In the genomic region with DNA sequence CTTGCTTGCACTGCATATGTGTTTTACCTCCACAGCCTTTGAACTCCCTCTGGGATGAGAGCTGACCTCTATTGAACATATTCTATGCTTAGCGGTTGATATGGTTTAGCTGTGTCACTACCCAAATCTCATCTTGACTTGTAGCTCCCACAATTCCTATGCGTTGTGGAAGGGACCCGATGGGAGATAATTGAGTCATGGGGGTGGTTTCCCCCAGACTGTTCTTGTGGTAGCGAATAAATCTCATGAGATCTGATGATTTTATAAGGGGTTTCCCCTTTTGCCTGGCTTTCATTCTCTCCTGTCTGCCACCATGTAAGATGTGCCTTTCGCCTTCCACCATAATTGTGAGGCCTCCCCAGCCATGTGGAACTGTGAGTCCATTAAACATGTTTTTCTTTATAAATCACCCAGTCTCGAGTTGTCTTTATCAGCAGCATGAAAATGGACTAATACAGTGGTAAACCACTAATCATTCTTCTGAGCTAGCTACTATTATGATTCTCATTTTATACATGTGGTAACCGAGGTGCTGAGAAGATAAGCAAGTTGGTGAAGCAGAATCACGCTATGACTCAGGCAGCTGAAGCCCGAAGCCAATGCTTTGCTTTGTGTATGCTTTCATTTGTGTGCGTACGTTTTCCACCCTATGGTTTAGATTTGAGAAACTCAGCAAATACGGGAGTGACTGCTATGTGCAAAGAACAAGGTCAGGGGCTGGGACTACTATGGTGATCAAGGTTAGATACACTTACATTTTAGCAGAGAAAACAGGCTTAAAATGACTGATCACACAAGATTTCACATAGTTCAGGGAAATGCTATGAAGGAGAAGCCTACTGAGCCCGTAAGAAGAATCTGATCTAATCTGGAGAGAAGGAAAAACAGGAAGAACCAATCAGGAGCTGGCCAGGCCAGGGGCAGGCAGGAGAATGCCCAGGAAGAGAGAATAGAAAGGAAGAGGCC, we compare ENCODE assay signal across 9 cellular contexts.
A peak's percentile ranks its signal among the peaks of the same experiment; 100 is the strongest.
DNase-seq lines count a peak whose midpoint lies in the region; ATAC-seq, FAIRE-seq and TF ChIP-seq lines count a peak whose summit lies in the region.
"Had no signal": no experiment of that assay in that cellular context is flagged by ENCODE, and none has a peak within 500 bp of the region (broad histone marks: within the 10 kb centered on the region; RNA-seq: fewer than 3 reads in every experiment).

No MANE protein-coding gene starts in this region.

- H3K4me1 ChIP-seq in HepG2 (ENCODE audit: insufficient read depth, low read length) (peaks cover 24% of the 10 kb centered on the region), right lobe of liver (no peaks in the 10 kb centered on the region), trophoblast cell (ENCODE audit: control insufficient read depth in 1 of 2, insufficient read depth in 2 of 2, low read length in 2 of 2) (no peaks in the 10 kb centered on the region)

- intact Hi-C loops in HepG2 (cut with micrococcal nuclease; ENCODE audit: unreplicated experiment), result loop anchor here (1.0 kb wide), 1 partner anchor 35 kb away; no protein-coding TSS in a partner anchor
- intact Hi-C loops in right lobe of liver (cut with DNase I), result no loop called here

- CTCF ChIA-PET in HepG2 (lab: Yijun Ruan, JAX; ENCODE audit: low intra/inter-chr PET ratio, low total read pairs) (no interaction called here), RWPE1 (lab: Yijun Ruan, JAX) (interaction anchor here (0.6 to 0.7 kb wide), 2 partner anchors 164 to 269 kb away, joined by 5 to 6 read pairs; no protein-coding TSS in a partner anchor)

- H2BK120ac ChIP-seq in trophoblast cell (ENCODE audit: insufficient read depth, low read length, poor library complexity), result no peak overlapping the region

- H3K4me2 ChIP-seq in HepG2 (ENCODE audit: low read depth, low read length) (peak overlapping the region; percentile 75), trophoblast cell (ENCODE audit: low read length) (no peak overlapping the region)
- H3K4me2 ChIP-seq: BLaER1 treated with 17β-estradiol and CSF1 and Interleukin-3, amounts not matched to agents 10 nM and 100 nM had no signal

- no peak overlapping the region for H3K23ac ChIP-seq in trophoblast cell (ENCODE audit: low read length)

- TF ChIP-seq EP300 in HepG2 (IDR thresholded peaks at IDR 0.05; ENCODE audit: low read depth in 2 of 2, low read length in 2 of 2) (peak in 1 of 2 experiments; percentile 76; a peak in 2 of 4 replicates), HepG2 (CRISPR knock-in tag; IDR thresholded peaks at IDR 0.05; ENCODE audit: borderline replicate concordance) (peak; percentile 69; the same call in 1 of the 2 replicates)

- peak; percentile 94 for DNase-seq in HepG2 (ENCODE audit: low spot score)
- no peak for DNase-seq in right lobe of liver
- peak; percentile 66 for DNase-seq in activated naive CD4-positive, alpha-beta T cell treated with anti-CD3 and anti-CD28 coated beads, Interleukin-2, amount 50 U/mL, for 16 hours
- peak; percentile 45 to 66 for DNase-seq in trophoblast cell
- no peak for DNase-seq in RWPE1 (ENCODE audit: low spot score)
- DNase-seq in NCI-H1436 treated with DMSO at 0.1 percent for 48 hours (lab: John Stamatoyannopoulos, UW), result no peak
- DNase-seq in SHP77 treated with DMSO at 0.1 percent for 48 hours (lab: John Stamatoyannopoulos, UW), result no peak

- H3K79me2 ChIP-seq in HepG2 (ENCODE audit: insufficient read depth, low read length) (no peaks in the 10 kb centered on the region), trophoblast cell (ENCODE audit: control insufficient read depth, insufficient read depth, low read length, poor library complexity) (no peaks in the 10 kb centered on the region)

- no peak overlapping the region for H3K14ac ChIP-seq in trophoblast cell (ENCODE audit: low read length)

- H3K79me1 ChIP-seq in trophoblast cell (ENCODE audit: low read length), result no peaks in the 10 kb centered on the region

- WGBS in HepG2 (ENCODE audit: low lambda C conversion rate), result 37% methylated on average over 13 of the region's 13 CpGs
- WGBS in right lobe of liver (ENCODE audit: insufficient coverage, low coverage, low lambda C conversion rate, missing lambda C conversion rate), result 83% methylated on average over 13 of the region's 13 CpGs
- no CpG with 5 or more reads among the region's 13 CpGs for WGBS in trophoblast cell (ENCODE audit: extremely low coverage, insufficient coverage, insufficient read length)

- TF ChIP-seq CTCF in HepG2 (CRISPR knock-in tag; IDR thresholded peaks at IDR 0.05) (no peak), right lobe of liver (IDR thresholded peaks at IDR 0.05) (no peak), RWPE1 (conservative IDR thresholded peaks at IDR 0.05; ENCODE audit: low read depth) (no peak)

- peak; percentile 97 for FAIRE-seq in HepG2 (lab: Jason Lieb, UNC)

- H3K18ac ChIP-seq in trophoblast cell (ENCODE audit: low read length), result no peak overlapping the region

- H4K12ac ChIP-seq in trophoblast cell (ENCODE audit: low read depth, low read length), result no peak overlapping the region

- H3K4ac ChIP-seq in trophoblast cell (ENCODE audit: low read depth, low read length), result no peak overlapping the region

- peak; percentile 28 to 63; a peak in 2 of 4 replicates for TF ChIP-seq POLR2A in HepG2 (IDR thresholded peaks at IDR 0.05; ENCODE audit: insufficient read depth in 1 of 2, low read depth in 2 of 2, low read length in 2 of 2)
- no peak for TF ChIP-seq POLR2A in right lobe of liver (IDR thresholded peaks at IDR 0.05)

- TF ChIP-seq RAD21 in HepG2 (CRISPR knock-in tag; IDR thresholded peaks at IDR 0.05), result no peak

- H3K27ac ChIP-seq in HepG2 (ENCODE audit: extremely low read length, insufficient read depth, low read length) (peak overlapping the region; percentile 86), right lobe of liver (no peak overlapping the region), trophoblast cell (ENCODE audit: low read depth, low read length) (no peak overlapping the region), RWPE1 (no peak overlapping the region)
- H3K27ac ChIP-seq: BLaER1 treated with 17β-estradiol and CSF1 and Interleukin-3, amounts not matched to agents 10 nM and 100 nM had no signal

- H3K9me3 ChIP-seq in HepG2 (ENCODE audit: low read length), result no peaks in the 10 kb centered on the region
- H3K9me3 ChIP-seq in right lobe of liver, result no peaks in the 10 kb centered on the region
- no peaks in the 10 kb centered on the region for H3K9me3 ChIP-seq in trophoblast cell (ENCODE audit: insufficient read depth, low read depth, low read length)

- H2AK5ac ChIP-seq in trophoblast cell (ENCODE audit: low read length), result no peak overlapping the region

- H4K20me1 ChIP-seq in HepG2 (ENCODE audit: insufficient read depth, low read length), result no peaks in the 10 kb centered on the region
- H4K20me1 ChIP-seq: BLaER1 treated with 17β-estradiol and CSF1 and Interleukin-3, amounts not matched to agents 10 nM and 100 nM had no signal

- no peaks in the 10 kb centered on the region for H3K36me3 ChIP-seq in HepG2 (replicated peaks in 1 of 2; ENCODE audit: control insufficient read depth in 1 of 2, insufficient read depth in 2 of 2, low read length in 2 of 2)
- peaks cover 0 to 7% (median 6%) of the 10 kb centered on the region in 4 donors for H3K36me3 ChIP-seq in right lobe of liver
- H3K36me3 ChIP-seq in trophoblast cell (ENCODE audit: control insufficient read depth in 1 of 2, insufficient read depth in 2 of 2, low read length in 2 of 2), result no peaks in the 10 kb centered on the region

- POLR2A ChIA-PET in HepG2 (lab: Yijun Ruan, JAX), result interaction anchor here (1.1 to 1.6 kb wide), 4 partner anchors 9 to 37 kb away, joined by 3 to 5 read pairs (median 4); no protein-coding TSS in a partner anchor
- POLR2A ChIA-PET in RWPE1 (lab: Yijun Ruan, JAX; ENCODE audit: low non-redundant PET), result no interaction called here

- ATAC-seq in HepG2, result peak; percentile 99
- ATAC-seq in right lobe of liver, result no peak
- ATAC-seq in HG03469 (IDR thresholded peaks at IDR 0.05; ENCODE audit: unreplicated experiment), result peak; percentile 98

- no peaks in the 10 kb centered on the region for H3K27me3 ChIP-seq in HepG2 (ENCODE audit: control insufficient read depth in 1 of 2, insufficient read depth in 2 of 2, low read length in 2 of 2)
- no peaks in the 10 kb centered on the region for H3K27me3 ChIP-seq in right lobe of liver
- no peaks in the 10 kb centered on the region for H3K27me3 ChIP-seq in trophoblast cell (ENCODE audit: insufficient read depth, low read length)
- H3K27me3 ChIP-seq: BLaER1 treated with 17β-estradiol and CSF1 and Interleukin-3, amounts not matched to agents 10 nM and 100 nM had no signal

- H3K4me3 ChIP-seq in HepG2 (replicated peaks in 1 of 3; ENCODE audit: insufficient read depth in 1 of 3, low read depth in 2 of 3, low read length in 3 of 3), result peak overlapping the region; percentile 46 to 57 (median 49)
- H3K4me3 ChIP-seq in right lobe of liver, result no peak overlapping the region
- no peak overlapping the region for H3K4me3 ChIP-seq in trophoblast cell (ENCODE audit: low read depth, low read length)
- H3K4me3 ChIP-seq: BLaER1 treated with 17β-estradiol and CSF1 and Interleukin-3, amounts not matched to agents 10 nM and 100 nM had no signal

- no peak overlapping the region for H2BK5ac ChIP-seq in trophoblast cell (ENCODE audit: low read depth, low read length, poor library complexity)

- in situ Hi-C loops in HepG2 (cut with HindIII; ENCODE audit: extremely low pct_ligation_motif_present, low pct_unique_long_range_greater_than_20kb), result no loop called here

- no peak overlapping the region for H4K91ac ChIP-seq in trophoblast cell (ENCODE audit: low read depth, low read length)

- H3K9ac ChIP-seq in HepG2 (ENCODE audit: insufficient read depth, low read depth, low read length), result peak overlapping the region; percentile 63
- no peak overlapping the region for H3K9ac ChIP-seq in trophoblast cell (ENCODE audit: low read length)
- H3K9ac ChIP-seq: BLaER1 treated with 17β-estradiol and CSF1 and Interleukin-3, amounts not matched to agents 10 nM and 100 nM had no signal

- H4K8ac ChIP-seq in trophoblast cell (ENCODE audit: low read depth, low read length), result no peak overlapping the region

- H2AFZ ChIP-seq in HepG2 (ENCODE audit: low read length) (peak overlapping the region; percentile 68), trophoblast cell (ENCODE audit: insufficient read depth, low read length, poor library complexity) (no peak overlapping the region)

- H2BK12ac ChIP-seq in trophoblast cell (ENCODE audit: low read length), result no peak overlapping the region

- BruUV-seq in HepG2 (replicated peaks; lab: Mats Ljungman, UMichigan), result TSS peak; percentile 64

TF ChIP-seq in HepG2, 621 proteins besides CTCF, POLR2A, EP300 and RAD21 (continues in another document):
- TF ChIP-seq KLF13 (CRISPR knock-in tag; IDR thresholded peaks at IDR 0.05) (no peak), TSC22D2 (CRISPR knock-in tag; IDR thresholded peaks at IDR 0.05; ENCODE audit: borderline replicate concordance) (no peak), ZNF367 (CRISPR knock-in tag; IDR thresholded peaks at IDR 0.05; ENCODE audit: borderline replicate concordance) (no peak), SMARCE1 (IDR thresholded peaks at IDR 0.05; ENCODE audit: borderline replicate concordance) (no peak)

Comparison
In these comparisons a context has a peak if more than half of its experiments do, and no peak if none do; other contexts are left out.
1. ATAC-seq: peak in HepG2 (single experiment) and HG03469 (single experiment); none in right lobe of liver (0 of 4).
2. DNase-seq: peak in HepG2 (single experiment), activated naive CD4-positive, alpha-beta T cell treated with anti-CD3 and anti-CD28 coated beads, Interleukin-2, amount 50 U/mL, for 16 hours (single experiment) and trophoblast cell (2 of 2); none in right lobe of liver (0 of 3), RWPE1 (single experiment), NCI-H1436 treated with DMSO at 0.1 percent for 48 hours (single experiment) and SHP77 treated with DMSO at 0.1 percent for 48 hours (single experiment).
3. H3K4me3 ChIP-seq: peak in HepG2 (3 of 3); none in right lobe of liver (0 of 3) and trophoblast cell (single experiment).